ENCODE assay signal across 21 cellular contexts in the genomic region with DNA sequence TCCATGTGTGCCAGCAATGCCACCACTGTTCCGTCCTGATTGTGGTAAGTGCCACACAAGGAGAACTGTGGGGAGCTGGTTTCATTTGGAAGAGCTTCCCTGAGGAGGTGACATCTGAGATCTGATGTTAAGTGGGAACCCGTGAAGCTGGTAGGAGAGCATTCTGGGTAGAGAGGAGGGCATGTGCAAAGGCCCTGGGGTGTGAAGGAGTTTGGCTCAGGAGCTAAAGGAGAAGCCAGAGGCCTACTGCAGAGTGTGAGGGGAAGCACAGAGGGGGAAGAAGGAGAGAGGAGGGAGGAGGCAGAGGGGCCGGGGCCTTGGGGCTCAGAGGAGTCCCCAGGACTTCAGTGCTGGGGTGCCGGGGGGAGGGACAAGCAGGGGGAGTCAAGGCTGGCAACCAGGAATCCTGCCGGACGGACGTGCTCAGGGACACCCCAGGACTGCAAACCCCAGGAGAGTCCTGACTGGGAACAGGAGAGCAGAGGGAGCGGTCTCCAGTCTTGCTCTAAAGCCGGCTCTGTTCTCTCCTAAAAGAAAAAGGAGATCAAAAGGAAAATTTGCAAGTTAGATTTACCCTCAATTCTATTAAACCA. TPM values are rescaled to one million over a fixed set of nuclear protein-coding genes. Genes with fewer than 3 reads are reported as not detected.
DNase-seq lines count a peak whose midpoint lies in the region; ATAC-seq, FAIRE-seq and TF ChIP-seq lines count a peak whose summit lies in the region.
"Had no signal": no experiment of that assay in that cellular context is flagged by ENCODE, and none has a peak within 500 bp of the region (broad histone marks: within the 10 kb centered on the region; RNA-seq: fewer than 3 reads in every experiment).

No MANE protein-coding gene starts in this region.

- no peak for ATAC-seq in activated T-cell treated with anti-CD3 and anti-CD28 coated beads, Interleukin-2, amount 50 U/mL, for 4 hours
- ATAC-seq: CD8-positive, alpha-beta T cell; GM23338 had no signal

- H3K4me2 ChIP-seq in astrocyte (ENCODE audit: low read length) (no peak overlapping the region), mesendoderm (ENCODE audit: low read length) (no peak overlapping the region)
- H3K4me2 ChIP-seq: GM23338, PC-9 had no signal

- no peak overlapping the region for H4K8ac ChIP-seq in mesendoderm (ENCODE audit: low read depth, low read length)

- H3K27ac ChIP-seq in astrocyte (ENCODE audit: low read depth, low read length) (no peak overlapping the region), mesendoderm (ENCODE audit: low read depth, low read length) (no peak overlapping the region)
- H3K27ac ChIP-seq: BLaER1 treated with 17β-estradiol and CSF1 and Interleukin-3, amounts not matched to agents 10 nM and 100 nM; PC-9; RWPE1 had no signal

- H3K4me3 ChIP-seq in astrocyte (ENCODE audit: insufficient read depth, low read depth, low read length) (no peak overlapping the region), mesendoderm (ENCODE audit: low read length) (no peak overlapping the region)
- H3K4me3 ChIP-seq: BLaER1 treated with 17β-estradiol and CSF1 and Interleukin-3, amounts not matched to agents 10 nM and 100 nM; GM23338; PC-9 had no signal

- H3K4me1 Mint-ChIP-seq in activated naive CD4-positive, alpha-beta T cell treated with anti-CD3 and anti-CD28 coated beads, Interleukin-2, amount 50 U/mL, for 24 hours, result peaks cover 22% of the 10 kb centered on the region
- H3K4me1 Mint-ChIP-seq in astrocyte (ENCODE audit: low read depth, unreplicated experiment), result peaks cover 12% of the 10 kb centered on the region
- peaks cover 25% of the 10 kb centered on the region for H3K4me1 Mint-ChIP-seq in type B pancreatic cell (ENCODE audit: unreplicated experiment)
- peaks cover 23% of the 10 kb centered on the region for H3K4me1 Mint-ChIP-seq in activated T-cell treated with anti-CD3 and anti-CD28 coated beads, Interleukin-2, amount 50 U/mL, for 4 hours (ENCODE audit: low read depth)

- H3K4me1 ChIP-seq in astrocyte (ENCODE audit: insufficient read depth, low read length) (peaks cover 18% of the 10 kb centered on the region), mesendoderm (ENCODE audit: control insufficient read depth, low read depth, low read length) (peaks cover 16% of the 10 kb centered on the region)

- peak overlapping the region; percentile 93 for H2AK5ac ChIP-seq in mesendoderm (ENCODE audit: low read length)

- H3K79me2 ChIP-seq in astrocyte (ENCODE audit: insufficient read depth, low read length) (no peaks in the 10 kb centered on the region), mesendoderm (ENCODE audit: control insufficient read depth, insufficient read depth, low read length) (no peaks in the 10 kb centered on the region)

- H3K4ac ChIP-seq in mesendoderm (ENCODE audit: low read depth, low read length), result peak overlapping the region; percentile 20

- H4K20me1 ChIP-seq in astrocyte (ENCODE audit: insufficient read depth, low read length), result no peaks in the 10 kb centered on the region
- H4K20me1 ChIP-seq: BLaER1 treated with 17β-estradiol and CSF1 and Interleukin-3, amounts not matched to agents 10 nM and 100 nM had no signal

- no peak overlapping the region for H3K18ac ChIP-seq in mesendoderm (ENCODE audit: low read length)

- no peak for FAIRE-seq in astrocyte (lab: Jason Lieb, UNC)
- FAIRE-seq: A204.1, GM12892, GM18507 had no signal

- WGBS in mesendoderm (ENCODE audit: extremely low coverage, insufficient coverage, low lambda C conversion rate), result no CpG with 5 or more reads among the region's 9 CpGs

- peak overlapping the region; percentile 1 for H3K56ac ChIP-seq in mesendoderm (ENCODE audit: low read length)

- H3K27me3 ChIP-seq in astrocyte (ENCODE audit: insufficient read depth, low read length), result no peaks in the 10 kb centered on the region
- H3K27me3 ChIP-seq in mesendoderm (ENCODE audit: insufficient read depth, low read length, poor library complexity), result no peaks in the 10 kb centered on the region

- no peak overlapping the region for H3K27ac Mint-ChIP-seq in activated naive CD4-positive, alpha-beta T cell treated with anti-CD3 and anti-CD28 coated beads, Interleukin-2, amount 50 U/mL, for 24 hours
- H3K27ac Mint-ChIP-seq in astrocyte (ENCODE audit: unreplicated experiment) (peak overlapping the region; percentile 12), type B pancreatic cell (peak overlapping the region; percentile 43)
- H3K27ac Mint-ChIP-seq: CD8-positive, alpha-beta T cell; GM23338 had no signal

- no peaks in the 10 kb centered on the region for H3K9me3 ChIP-seq in astrocyte (ENCODE audit: insufficient read depth, low read depth, low read length)
- H3K9me3 ChIP-seq: BLaER1 treated with 17β-estradiol and CSF1 and Interleukin-3, amounts not matched to agents 10 nM and 100 nM had no signal

- no peak for TF ChIP-seq CTCF in astrocyte (IDR thresholded peaks at IDR 0.05; ENCODE audit: insufficient read depth, low read depth, low read length)
- no peak for TF ChIP-seq CTCF in type B pancreatic cell (conservative IDR thresholded peaks at IDR 0.05)

- no peak overlapping the region for H3K9ac ChIP-seq in astrocyte (ENCODE audit: low read length)
- no peak overlapping the region for H3K9ac ChIP-seq in mesendoderm (ENCODE audit: low read length)

- no peak for DNase-seq in activated naive CD4-positive, alpha-beta T cell treated with anti-CD3 and anti-CD28 coated beads, Interleukin-2, amount 50 U/mL, for 16 hours
- DNase-seq in astrocyte (ENCODE audit: low read depth) (no peak), mesendoderm (no peak), type B pancreatic cell (ENCODE audit: extremely low spot score, unreplicated experiment) (no peak), OCI-M1 (lab: John Stamatoyannopoulos, UW) (no peak), hypothalamus (lab: John Stamatoyannopoulos, UW) (no peak)
- no peak for DNase-seq in activated T-cell treated with anti-CD3 and anti-CD28 coated beads, Interleukin-2, amount 50 U/mL, for 4 hours
- DNase-seq: CD8-positive, alpha-beta T cell; KG1; NCI-H1417 treated with DMSO at 0.1 percent for 48 hours; NCI-H2029; NCI-H2171; NCI-H526; PC-9 had no signal

- H3K23ac ChIP-seq in mesendoderm (ENCODE audit: low read length), result no peak overlapping the region

- no peak overlapping the region for H2BK5ac ChIP-seq in mesendoderm (ENCODE audit: low read length)

- no peaks in the 10 kb centered on the region for H3K9me3 Mint-ChIP-seq in activated naive CD4-positive, alpha-beta T cell treated with anti-CD3 and anti-CD28 coated beads, Interleukin-2, amount 50 U/mL, for 24 hours
- H3K9me3 Mint-ChIP-seq in astrocyte (ENCODE audit: unreplicated experiment) (no peaks in the 10 kb centered on the region), type B pancreatic cell (no peaks in the 10 kb centered on the region)
- H3K9me3 Mint-ChIP-seq in activated T-cell treated with anti-CD3 and anti-CD28 coated beads, Interleukin-2, amount 50 U/mL, for 4 hours, result no peaks in the 10 kb centered on the region
- H3K9me3 Mint-ChIP-seq: CD8-positive, alpha-beta T cell; GM23338 had no signal

- H3K27me3 Mint-ChIP-seq in activated naive CD4-positive, alpha-beta T cell treated with anti-CD3 and anti-CD28 coated beads, Interleukin-2, amount 50 U/mL, for 24 hours, result peaks cover 1% of the 10 kb centered on the region
- H3K27me3 Mint-ChIP-seq in astrocyte (ENCODE audit: low read depth, unreplicated experiment), result no peaks in the 10 kb centered on the region
- no peaks in the 10 kb centered on the region for H3K27me3 Mint-ChIP-seq in type B pancreatic cell
- H3K27me3 Mint-ChIP-seq in activated T-cell treated with anti-CD3 and anti-CD28 coated beads, Interleukin-2, amount 50 U/mL, for 4 hours (ENCODE audit: low read depth), result peaks cover 5% of the 10 kb centered on the region

- H3K4me3 Mint-ChIP-seq in activated naive CD4-positive, alpha-beta T cell treated with anti-CD3 and anti-CD28 coated beads, Interleukin-2, amount 50 U/mL, for 24 hours, result peak overlapping the region; percentile 11
- H3K4me3 Mint-ChIP-seq in astrocyte (ENCODE audit: unreplicated experiment) (no peak overlapping the region), type B pancreatic cell (no peak overlapping the region)
- no peak overlapping the region for H3K4me3 Mint-ChIP-seq in activated T-cell treated with anti-CD3 and anti-CD28 coated beads, Interleukin-2, amount 50 U/mL, for 4 hours
- H3K4me3 Mint-ChIP-seq: CD8-positive, alpha-beta T cell; GM23338 had no signal

- H3K36me3 ChIP-seq in astrocyte (ENCODE audit: insufficient read depth, low read length) (no peaks in the 10 kb centered on the region), mesendoderm (ENCODE audit: control insufficient read depth, insufficient read depth, low read length) (no peaks in the 10 kb centered on the region)
- H3K36me3 ChIP-seq: BLaER1 treated with 17β-estradiol and CSF1 and Interleukin-3, amounts not matched to agents 10 nM and 100 nM had no signal

- H3K79me1 ChIP-seq in mesendoderm (ENCODE audit: low read length), result no peaks in the 10 kb centered on the region

- no peak overlapping the region for H4K5ac ChIP-seq in mesendoderm (ENCODE audit: low read length)

- H3K36me3 Mint-ChIP-seq in activated naive CD4-positive, alpha-beta T cell treated with anti-CD3 and anti-CD28 coated beads, Interleukin-2, amount 50 U/mL, for 24 hours, result no peaks in the 10 kb centered on the region
- H3K36me3 Mint-ChIP-seq in astrocyte (ENCODE audit: low read depth, unreplicated experiment) (no peaks in the 10 kb centered on the region), type B pancreatic cell (no peaks in the 10 kb centered on the region)
- H3K36me3 Mint-ChIP-seq in activated T-cell treated with anti-CD3 and anti-CD28 coated beads, Interleukin-2, amount 50 U/mL, for 4 hours (ENCODE audit: insufficient read depth), result no peaks in the 10 kb centered on the region
- H3K36me3 Mint-ChIP-seq: CD8-positive, alpha-beta T cell had no signal

- H2BK15ac ChIP-seq in mesendoderm (replicated peaks; ENCODE audit: low read depth), result no peak overlapping the region

- no peak overlapping the region for H2AFZ ChIP-seq in astrocyte (ENCODE audit: low read depth, low read length)
- H2AFZ ChIP-seq: GM23338, PC-9 had no signal

- H2BK120ac ChIP-seq in mesendoderm (ENCODE audit: low read depth, low read length), result no peak overlapping the region

RNA-seq across cellular contexts. Expression of a gene that starts 19.7 kb away (rescaled TPM):
- total RNA-seq in astrocyte (0.41 TPM in 1 of 2 replicates, not detected in the other), type B pancreatic cell (ENCODE audit: low replicate concordance) (not detected in 2 replicates)
- not detected for polyA plus RNA-seq in mesendoderm (2013, experiment 1 of 2)
- polyA plus RNA-seq in mesendoderm (2013, experiment 2 of 2), result not detected
- total RNA-seq in activated T-cell treated with anti-CD3 and anti-CD28 coated beads, Interleukin-2, amount 50 U/mL, for 4 hours, result not detected
- total RNA-seq: GM23338, PC-9 had no signal
- polyA plus RNA-seq: GM23338 had no signal

RNA-seq across cellular contexts. Expression of a gene that starts 24.8 kb away (rescaled TPM):
- 54.0 and 55.1 TPM in 2 replicates for total RNA-seq in astrocyte
- polyA plus RNA-seq in mesendoderm (2013, experiment 1 of 2), result 42.0 TPM
- 43.1 TPM for polyA plus RNA-seq in mesendoderm (2013, experiment 2 of 2)
- total RNA-seq in type B pancreatic cell (ENCODE audit: low replicate concordance), result 31.4 and 33.5 TPM in 2 replicates
- total RNA-seq in activated T-cell treated with anti-CD3 and anti-CD28 coated beads, Interleukin-2, amount 50 U/mL, for 4 hours, result 100 to 1,000 TPM in 1 of 3 donors, 10 to 100 TPM in 2; 93.4 to 111 (median 96.6) TPM

RNA-seq across cellular contexts. Expression of a gene that starts 40.8 kb away (rescaled TPM):
- total RNA-seq in astrocyte (21.7 and 24.3 TPM in 2 replicates), type B pancreatic cell (ENCODE audit: low replicate concordance) (20.7 and 22.4 TPM in 2 replicates)
- 11.8 TPM for polyA plus RNA-seq in mesendoderm (2013, experiment 1 of 2)
- polyA plus RNA-seq in mesendoderm (2013, experiment 2 of 2), result 11.2 TPM
- total RNA-seq in activated T-cell treated with anti-CD3 and anti-CD28 coated beads, Interleukin-2, amount 50 U/mL, for 4 hours, result 10 to 100 TPM; 32.1 to 35.3 (median 35.1) TPM
